In the genomic region with DNA sequence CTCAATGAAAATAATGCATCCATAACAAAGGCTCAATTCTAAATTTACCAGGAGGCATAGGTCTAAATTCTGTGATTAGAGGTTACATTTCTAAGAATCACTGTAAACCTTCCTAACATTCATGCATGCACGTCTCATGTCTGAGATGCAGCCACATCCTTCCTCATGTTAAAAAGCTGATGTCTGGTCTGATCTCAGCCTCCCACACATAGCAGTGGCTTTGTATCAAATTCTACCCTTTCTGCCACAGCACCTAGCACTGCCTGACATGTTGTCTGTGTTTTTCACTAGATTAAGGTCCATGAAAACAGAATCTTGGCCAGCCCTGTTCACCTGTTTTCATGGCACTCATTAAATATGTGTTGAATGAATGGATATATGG, we compare ENCODE assay signal across 14 cellular contexts.
DNase-seq lines count a peak whose midpoint lies in the region; ATAC-seq and TF ChIP-seq lines count a peak whose summit lies in the region.
"Had no signal": no experiment of that assay in that cellular context is flagged by ENCODE, and none has a peak within 500 bp of the region (broad histone marks: within the 10 kb centered on the region; RNA-seq: fewer than 3 reads in every experiment).

No MANE protein-coding gene starts in this region.

- H3K27ac Mint-ChIP-seq in Calu3 (ENCODE audit: unreplicated experiment) = no peak overlapping the region
- peak overlapping the region; percentile 72 to 87 for H3K27ac Mint-ChIP-seq in effector memory CD8-positive, alpha-beta T cell
- H3K27ac Mint-ChIP-seq: dendritic cell treated with granulocyte-macrophage colony-stimulating factor and Interleukin-4, amounts not matched to agents 40 ng/mL and 50 ng/mL, for 4 days had no signal

- no peaks in the 10 kb centered on the region for H3K36me3 ChIP-seq in Panc1 (ENCODE audit: control insufficient read depth, insufficient read depth, low read length)
- H3K36me3 ChIP-seq in prostate gland = no peaks in the 10 kb centered on the region
- H3K36me3 ChIP-seq: Peyer's patch had no signal

- no peak for TF ChIP-seq POLR2A in prostate gland (IDR thresholded peaks at IDR 0.05)

- peak; percentile 45 for ATAC-seq in Panc1
- ATAC-seq in effector memory CD8-positive, alpha-beta T cell (replicated peaks) = peak; percentile 74
- ATAC-seq in GM18502 (IDR thresholded peaks at IDR 0.05; ENCODE audit: poor library complexity, unreplicated experiment) = no peak

- H3K27me3 Mint-ChIP-seq in Calu3 (ENCODE audit: unreplicated experiment) = no peaks in the 10 kb centered on the region
- no peaks in the 10 kb centered on the region for H3K27me3 Mint-ChIP-seq in effector memory CD8-positive, alpha-beta T cell
- H3K27me3 Mint-ChIP-seq: dendritic cell treated with granulocyte-macrophage colony-stimulating factor and Interleukin-4, amounts not matched to agents 40 ng/mL and 50 ng/mL, for 4 days had no signal

- H3K4me1 Mint-ChIP-seq in Calu3 (ENCODE audit: low read depth, unreplicated experiment) = peaks cover 15% of the 10 kb centered on the region
- peaks cover 8 to 11% of the 10 kb centered on the region in 2 donors for H3K4me1 Mint-ChIP-seq in effector memory CD8-positive, alpha-beta T cell (ENCODE audit: low read depth in 2 of 2)

- H3K9me3 Mint-ChIP-seq in Calu3 (ENCODE audit: low read depth, unreplicated experiment) = peaks cover 4% of the 10 kb centered on the region
- peaks cover 0 to 2% of the 10 kb centered on the region in 2 donors for H3K9me3 Mint-ChIP-seq in effector memory CD8-positive, alpha-beta T cell

- peak overlapping the region; percentile 27 for H3K4me3 Mint-ChIP-seq in Calu3 (ENCODE audit: low read depth, unreplicated experiment)
- peak overlapping the region; percentile 40 to 42 for H3K4me3 Mint-ChIP-seq in effector memory CD8-positive, alpha-beta T cell
- H3K4me3 Mint-ChIP-seq: dendritic cell treated with granulocyte-macrophage colony-stimulating factor and Interleukin-4, amounts not matched to agents 40 ng/mL and 50 ng/mL, for 4 days had no signal

- TF ChIP-seq CTCF in Calu3 (IDR thresholded peaks at IDR 0.05; ENCODE audit: unreplicated experiment) = no peak
- no peak for TF ChIP-seq CTCF in Panc1 (IDR thresholded peaks at IDR 0.05)
- no peak for TF ChIP-seq CTCF in prostate gland (IDR thresholded peaks at IDR 0.05)

- in situ Hi-C loops in Panc1 (cut with HindIII; ENCODE audit: low pct_unique_long_range_greater_than_20kb, low sequenced_read_pairs) = no loop called here

- BruUV-seq in Calu3 (replicated peaks; lab: Mats Ljungman, UMichigan) (no TSS peak), Panc1 (replicated peaks; lab: Mats Ljungman, UMichigan) (no TSS peak)

- CTCF ChIA-PET in Calu3 (lab: Charles Lee) = no interaction called here
- CTCF ChIA-PET in Panc1 (lab: Charles Lee) = interaction anchor here (0.7 kb wide), 1 partner anchor 896 kb away, joined by 4 read pairs; no protein-coding TSS in a partner anchor

- no peaks in the 10 kb centered on the region for H3K36me3 Mint-ChIP-seq in Calu3 (ENCODE audit: insufficient read depth, unreplicated experiment)
- H3K36me3 Mint-ChIP-seq in effector memory CD8-positive, alpha-beta T cell (ENCODE audit: insufficient read depth) = no peaks in the 10 kb centered on the region

- peak overlapping the region; percentile 32 for H3K27ac ChIP-seq in Panc1 (ENCODE audit: low read length)
- H3K27ac ChIP-seq in prostate gland = peak overlapping the region; percentile 7 to 16

- POLR2A ChIA-PET in Panc1 (lab: Charles Lee) = no interaction called here

- 93% methylated on average over 1 of the region's 1 CpG for WGBS in prostate gland

- H3K4me1 ChIP-seq in Panc1 (ENCODE audit: control insufficient read depth, insufficient read depth, low read length) = peaks cover 14% of the 10 kb centered on the region; the same call in 1 of the 2 replicates
- peaks cover 4% of the 10 kb centered on the region for H3K4me1 ChIP-seq in prostate gland (replicated peaks)
- H3K4me1 ChIP-seq: Caco-2, Peyer's patch had no signal

- intact Hi-C loops in Calu3 (cut with micrococcal nuclease; ENCODE audit: unreplicated experiment) = no loop called here
- intact Hi-C loops in Panc1 (cut with micrococcal nuclease; ENCODE audit: unreplicated experiment) = no loop called here
- intact Hi-C loops in prostate gland (cut with DNase I) = no loop called here

- H3K27me3 ChIP-seq in Panc1 (ENCODE audit: control insufficient read depth, insufficient read depth, low read length) (no peaks in the 10 kb centered on the region), prostate gland (replicated peaks; ENCODE audit: insufficient read depth) (no peaks in the 10 kb centered on the region)
- H3K27me3 ChIP-seq: Peyer's patch had no signal

- H3K4me3 ChIP-seq in Panc1 (ENCODE audit: low read depth in 2 of 2, low read length in 2 of 2) = no peak overlapping the region
- H3K4me3 ChIP-seq in prostate gland = no peak overlapping the region
- H3K4me3 ChIP-seq: Peyer's patch had no signal

- no peak for DNase-seq in Calu3
- no peak for DNase-seq in Panc1 (ENCODE audit: low read depth, low spot score)
- DNase-seq in effector memory CD8-positive, alpha-beta T cell = no peak
- no peak for DNase-seq in prostate gland (ENCODE audit: low spot score)
- DNase-seq in iPS-NIHi7 (ENCODE audit: extremely low spot score) = no peak
- no peak for DNase-seq in retina
- DNase-seq: Caco-2; left cardiac atrium; NCI-H1048; occipital lobe; Peyer's patch; stimulated activated CD4-positive, alpha-beta T cell treated with anti-CD3 and anti-CD28 coated beads, Interleukin-4, amount 100 ng/mL, for 1 hour had no signal

- peaks cover 18% of the 10 kb centered on the region; the same call in 1 of the 2 replicates for H3K9me3 ChIP-seq in Panc1 (ENCODE audit: control insufficient read depth, insufficient read depth, low read depth, low read length)
- H3K9me3 ChIP-seq in prostate gland = no peaks in the 10 kb centered on the region
- H3K9me3 ChIP-seq: Caco-2, Peyer's patch had no signal
